In the genomic region with DNA sequence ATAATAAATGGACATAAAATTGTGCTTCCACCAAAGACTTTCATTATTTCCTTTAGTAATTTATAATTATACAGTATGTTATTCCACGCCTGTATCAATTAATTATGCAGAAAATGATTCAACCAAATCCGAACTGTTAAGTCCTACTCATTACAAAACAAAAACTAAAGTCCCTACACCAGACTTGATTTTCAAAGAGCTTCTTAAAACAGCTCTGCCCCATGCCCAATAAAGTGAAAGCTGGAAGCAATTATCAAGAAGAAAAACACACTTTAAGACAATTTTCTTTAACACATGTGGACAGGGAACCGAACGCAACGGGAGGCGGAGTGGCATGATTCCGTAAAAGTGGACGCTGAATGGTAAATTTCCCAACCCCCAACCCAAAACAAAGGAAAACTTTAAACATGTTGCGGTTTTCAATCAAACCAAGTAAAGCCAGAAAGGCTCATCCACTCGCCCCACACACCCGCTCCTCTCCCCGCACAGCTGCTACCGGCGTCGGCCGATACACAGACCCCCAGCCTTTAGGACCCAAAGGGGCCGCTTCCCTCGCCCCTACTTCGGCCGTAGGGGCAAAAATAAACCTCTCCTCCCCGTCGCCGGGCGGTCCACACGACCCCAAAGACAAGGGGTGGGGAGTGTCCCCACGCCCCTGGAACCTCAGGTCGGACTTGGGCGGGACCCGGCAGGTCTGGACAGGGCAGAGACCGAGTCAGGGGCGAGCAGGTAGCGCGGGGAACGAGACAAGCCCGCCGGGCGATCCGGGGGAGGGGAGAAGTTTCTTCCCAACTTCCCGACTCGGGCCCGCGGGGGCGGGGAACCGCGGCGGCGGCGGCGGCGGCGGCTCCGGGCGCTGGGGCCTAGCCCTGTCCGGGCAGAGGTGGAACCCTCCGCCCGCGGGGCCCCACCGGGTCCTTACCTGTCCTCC, we compare ENCODE assay signal across 8 cellular contexts. TPM values are rescaled to one million over a fixed set of nuclear protein-coding genes. Genes with fewer than 3 reads are reported as not detected.
DNase-seq lines count a peak whose midpoint lies in the region; ATAC-seq and TF ChIP-seq lines count a peak whose summit lies in the region.

No MANE protein-coding gene starts in this region.

- no peaks in the 10 kb centered on the region for H3K9me3 ChIP-seq in ovary

- DNase-seq in COLO668 (lab: John Stamatoyannopoulos, UW; ENCODE audit: unreplicated experiment), result peak; percentile 82
- DNase-seq in activated CD8-positive, alpha-beta T cell treated with anti-CD3 and anti-CD28 coated beads, Interleukin-2, amount 10 ng/mL, durations not matched to agents 7 days and 5 days, result peak; percentile 36
- DNase-seq in Right ventricle myocardium inferior (ENCODE audit: missing footprints), result peak; percentile 58
- DNase-seq in ovary, result peak in 4 of 5 donors; percentile 48 to 76 (median 63)
- DNase-seq in COLO829 (ENCODE audit: low spot score), result no peak
- no peak for DNase-seq in hippocampal formation (lab: John Stamatoyannopoulos, UW)

- TF ChIP-seq POLR2A in ovary (IDR thresholded peaks at IDR 0.05), result no peak

- peak overlapping the region; percentile 93 for H3K4me3 Mint-ChIP-seq in activated CD8-positive, alpha-beta T cell treated with anti-CD3 and anti-CD28 coated beads, Interleukin-2, amount 10 ng/mL, durations not matched to agents 7 days and 5 days

- no peak for TF ChIP-seq EP300 in ovary (IDR thresholded peaks at IDR 0.05)

- H3K36me3 ChIP-seq in ovary, result no peaks in the 10 kb centered on the region

- POLR2A ChIA-PET in activated CD8-positive, alpha-beta T cell treated with anti-CD3 and anti-CD28 coated beads, Interleukin-2, amount 10 ng/mL, durations not matched to agents 7 days and 5 days (lab: Charles Lee), result interaction anchor here (0.6 to 5.8 kb wide), 8 partner anchors 9 to 543 kb away, joined by 3 to 81 read pairs (median 3); a partner anchor contains a TSS

- peaks cover 29% of the 10 kb centered on the region for H3K36me3 Mint-ChIP-seq in activated CD8-positive, alpha-beta T cell treated with anti-CD3 and anti-CD28 coated beads, Interleukin-2, amount 10 ng/mL, durations not matched to agents 7 days and 5 days (ENCODE audit: low read depth)

- no peak for TF ChIP-seq CTCF in ovary (IDR thresholded peaks at IDR 0.05)

- no peaks in the 10 kb centered on the region for H3K9me3 Mint-ChIP-seq in activated CD8-positive, alpha-beta T cell treated with anti-CD3 and anti-CD28 coated beads, Interleukin-2, amount 10 ng/mL, durations not matched to agents 7 days and 5 days (ENCODE audit: insufficient read depth)

- 0 to 1% (median 1%) methylated on average over 58 of the region's 58 CpGs for WGBS in ovary, 3 donors

- intact Hi-C loops in Right ventricle myocardium inferior (cut with DNase I) (no loop called here), ovary (cut with DNase I) (no loop called here)

- peaks cover 4% of the 10 kb centered on the region for H3K4me1 ChIP-seq in ovary (ENCODE audit: insufficient read depth)

- peak overlapping the region; percentile 93 for H3K4me3 ChIP-seq in ovary

- ATAC-seq in GM19463 (IDR thresholded peaks at IDR 0.05; ENCODE audit: unreplicated experiment) (peak; percentile 21), HG03460 (IDR thresholded peaks at IDR 0.05; ENCODE audit: unreplicated experiment) (peak; percentile 30), Right ventricle myocardium inferior (peak; percentile 43)
- peak; percentile 6 for ATAC-seq in activated CD8-positive, alpha-beta T cell treated with anti-CD3 and anti-CD28 coated beads, Interleukin-2, amount 10 ng/mL, durations not matched to agents 7 days and 5 days

- H3K27me3 ChIP-seq in ovary, result no peaks in the 10 kb centered on the region

- CTCF ChIA-PET in activated CD8-positive, alpha-beta T cell treated with anti-CD3 and anti-CD28 coated beads, Interleukin-2, amount 10 ng/mL, durations not matched to agents 7 days and 5 days (lab: Charles Lee), result interaction anchor here (1.9 to 10.3 kb wide), 3 partner anchors 20 to 70 kb away, joined by 7 to 170 read pairs (median 14); no protein-coding TSS in a partner anchor

- peaks cover 71% of the 10 kb centered on the region for H3K4me1 Mint-ChIP-seq in activated CD8-positive, alpha-beta T cell treated with anti-CD3 and anti-CD28 coated beads, Interleukin-2, amount 10 ng/mL, durations not matched to agents 7 days and 5 days (ENCODE audit: low read depth)

- H3K27ac ChIP-seq in ovary, result peak overlapping the region; percentile 89 to 95

- H3K27me3 Mint-ChIP-seq in activated CD8-positive, alpha-beta T cell treated with anti-CD3 and anti-CD28 coated beads, Interleukin-2, amount 10 ng/mL, durations not matched to agents 7 days and 5 days (ENCODE audit: low read depth), result no peaks in the 10 kb centered on the region

- H3K27ac Mint-ChIP-seq in activated CD8-positive, alpha-beta T cell treated with anti-CD3 and anti-CD28 coated beads, Interleukin-2, amount 10 ng/mL, durations not matched to agents 7 days and 5 days, result peak overlapping the region; percentile 93

RNA-seq across cellular contexts. Expression of a gene that starts 0.6 kb away (rescaled TPM):
- total RNA-seq in activated CD8-positive, alpha-beta T cell treated with anti-CD3 and anti-CD28 coated beads, Interleukin-2, amount 10 ng/mL, durations not matched to agents 7 days and 5 days, result 10 to 100 TPM; 22.6 to 22.8 TPM
- total RNA-seq in Right ventricle myocardium inferior (23.5 TPM), ovary (10 to 100 TPM; 30.7 to 95.1 (median 35.1) TPM)
- polyA plus RNA-seq in ovary, result 10 to 100 TPM; 14.3 to 18.2 TPM

Comparison
In these comparisons a context has a peak if more than half of its experiments do, and no peak if none do; other contexts are left out.
1. DNase-seq: peak in COLO668 (single experiment), activated CD8-positive, alpha-beta T cell treated with anti-CD3 and anti-CD28 coated beads, Interleukin-2, amount 10 ng/mL, durations not matched to agents 7 days and 5 days (single experiment), Right ventricle myocardium inferior (single experiment) and ovary (4 of 5); none in COLO829 (single experiment) and hippocampal formation (0 of 2).
2. Peak in every context shown above with its lines, with median percentiles within 50 percentile points of each other: ATAC-seq.